In genomic region chr10:34656676-34657075, GRCh38 we compare ENCODE assay signal across 26 cellular contexts.
"Had no signal": no experiment of that assay in that cellular context is flagged by ENCODE, and none has a peak within 500 bp of the region (broad histone marks: within the 10 kb centered on the region; RNA-seq: fewer than 3 reads in every experiment).

No MANE protein-coding gene starts in this region.

- H3K4me3 ChIP-seq: cardiac muscle cell, gastrocnemius medialis, mucosa of descending colon, spleen, thoracic aorta, upper lobe of left lung had no signal

- FAIRE-seq: endothelial cell of umbilical vein had no signal

- H3K27ac Mint-ChIP-seq: activated B cell treated with CpG ODN at 0.5 μM for 24 hours; activated CD4-positive, alpha-beta memory T cell treated with anti-CD3 and anti-CD28 coated beads for 36 hours; activated naive CD4-positive, alpha-beta T cell treated with anti-CD3 and anti-CD28 coated beads, Interleukin-2, amount 10 ng/mL, durations not matched to agents 7 days and 5 days; activated T-cell treated with anti-CD3 and anti-CD28 coated beads, Interleukin-2, amount 50 U/mL, for 72 hours; dendritic cell treated with granulocyte-macrophage colony-stimulating factor and Interleukin-4, amounts not matched to agents 40 ng/mL and 50 ng/mL, for 4 days; memory B cell; T-helper 1 cell treated with Interleukin-12 subunit alpha and Interleukin-12 subunit beta and Interleukin-4 antibody, amounts not matched to agents 30 μg/mL and 1 μg/mL, for 36 hours had no signal

- H3K36me3 Mint-ChIP-seq: activated CD4-positive, alpha-beta memory T cell treated with anti-CD3 and anti-CD28 coated beads for 36 hours; activated naive CD4-positive, alpha-beta T cell treated with anti-CD3 and anti-CD28 coated beads, Interleukin-2, amount 10 ng/mL, durations not matched to agents 7 days and 5 days; memory B cell had no signal

- H3K4me3 Mint-ChIP-seq: activated B cell treated with CpG ODN at 0.5 μM for 24 hours; activated CD4-positive, alpha-beta memory T cell treated with anti-CD3 and anti-CD28 coated beads for 36 hours; activated naive CD4-positive, alpha-beta T cell treated with anti-CD3 and anti-CD28 coated beads, Interleukin-2, amount 10 ng/mL, durations not matched to agents 7 days and 5 days; activated T-cell treated with anti-CD3 and anti-CD28 coated beads, Interleukin-2, amount 50 U/mL, for 72 hours; dendritic cell treated with granulocyte-macrophage colony-stimulating factor and Interleukin-4, amounts not matched to agents 40 ng/mL and 50 ng/mL, for 4 days; memory B cell; T-helper 1 cell treated with Interleukin-12 subunit alpha and Interleukin-12 subunit beta and Interleukin-4 antibody, amounts not matched to agents 30 μg/mL and 1 μg/mL, for 36 hours had no signal

- H3K9me3 ChIP-seq: gastrocnemius medialis, mucosa of descending colon, spleen, thoracic aorta, upper lobe of left lung had no signal

- H3K9me3 Mint-ChIP-seq: activated B cell treated with CpG ODN at 0.5 μM for 24 hours; activated CD4-positive, alpha-beta memory T cell treated with anti-CD3 and anti-CD28 coated beads for 36 hours; activated naive CD4-positive, alpha-beta T cell treated with anti-CD3 and anti-CD28 coated beads, Interleukin-2, amount 10 ng/mL, durations not matched to agents 7 days and 5 days; activated T-cell treated with anti-CD3 and anti-CD28 coated beads, Interleukin-2, amount 50 U/mL, for 72 hours; dendritic cell treated with granulocyte-macrophage colony-stimulating factor and Interleukin-4, amounts not matched to agents 40 ng/mL and 50 ng/mL, for 4 days; memory B cell; T-helper 1 cell treated with Interleukin-12 subunit alpha and Interleukin-12 subunit beta and Interleukin-4 antibody, amounts not matched to agents 30 μg/mL and 1 μg/mL, for 36 hours had no signal

- H3K4me1 Mint-ChIP-seq: activated B cell treated with CpG ODN at 0.5 μM for 24 hours; activated naive CD4-positive, alpha-beta T cell treated with anti-CD3 and anti-CD28 coated beads, Interleukin-2, amount 10 ng/mL, durations not matched to agents 7 days and 5 days; memory B cell had no signal

- DNase-seq: activated B cell treated with CpG ODN at 0.5 μM for 24 hours; activated CD4-positive, alpha-beta memory T cell treated with anti-CD3 and anti-CD28 coated beads for 36 hours; activated CD4-positive, alpha-beta T cell treated with anti-CD3 and anti-CD28 coated beads for 4 hours; activated effector memory CD4-positive, alpha-beta T cell treated with Interleukin-2 at 50 U/mL for 16 hours; activated naive CD4-positive, alpha-beta T cell treated with anti-CD3 and anti-CD28 coated beads, Interleukin-2, amount 10 ng/mL, durations not matched to agents 7 days and 5 days; activated T-cell treated with anti-CD3 and anti-CD28 coated beads, Interleukin-2, amount 50 U/mL, for 72 hours; effector CD8-positive, alpha-beta T cell; gastrocnemius medialis; hippocampal formation; islet precursor cell; left colon; mucosa of descending colon; posterior cingulate gyrus; retina; spleen; stimulated activated CD4-positive, alpha-beta T cell treated with anti-CD3 and anti-CD28 coated beads, Interleukin-4, amount 100 ng/mL, for 1 hour; stimulated activated naive CD4-positive, alpha-beta T cell; T1000; upper lobe of left lung had no signal

- H3K27me3 ChIP-seq: cardiac muscle cell, gastrocnemius medialis, spleen, upper lobe of left lung had no signal

- H3K27ac ChIP-seq: cardiac muscle cell, gastrocnemius medialis, spleen, thoracic aorta, upper lobe of left lung had no signal

- ATAC-seq: activated T-cell treated with anti-CD3 and anti-CD28 coated beads, Interleukin-2, amount 50 U/mL, for 72 hours; esophagus mucosa; gastrocnemius medialis; left colon; mucosa of descending colon had no signal

- H3K36me3 ChIP-seq: cardiac muscle cell, gastrocnemius medialis, spleen, thoracic aorta, upper lobe of left lung had no signal
